Comparison of ENCODE assay signal across 8 cellular contexts in the genomic region with DNA sequence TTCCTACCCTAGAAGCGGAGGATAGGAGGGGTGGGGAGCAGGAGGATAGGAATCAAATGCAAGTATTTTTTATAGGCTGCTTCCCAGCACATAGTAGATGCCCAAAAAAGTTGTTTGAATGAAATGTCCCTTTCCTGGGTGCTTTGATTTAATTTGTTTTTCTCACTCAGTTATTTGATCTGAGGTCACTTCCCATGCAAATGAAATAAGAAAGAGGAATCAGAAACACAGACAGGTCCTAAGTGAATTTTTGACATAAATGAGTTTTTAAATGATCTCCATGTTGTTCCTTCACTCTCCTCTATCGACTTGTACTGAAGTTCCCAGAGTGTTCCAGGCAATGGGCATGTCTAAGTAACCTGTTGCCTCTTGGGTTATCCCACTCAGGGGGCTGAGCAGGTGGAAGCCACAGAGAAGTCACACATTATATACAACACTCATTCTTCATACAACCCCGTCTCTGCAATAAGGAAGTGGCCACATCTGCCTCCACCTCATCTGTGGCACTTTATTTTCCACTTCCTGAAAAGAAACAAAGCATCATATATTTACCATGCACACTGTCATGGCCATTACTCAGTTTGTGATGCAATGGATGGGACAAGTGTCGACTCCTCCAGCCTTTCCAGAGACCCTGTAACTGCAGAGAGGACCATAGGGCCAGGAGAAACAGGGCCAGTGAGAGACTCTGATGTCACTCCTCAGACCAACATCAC.
DNase-seq lines count a peak whose midpoint lies in the region; ATAC-seq and TF ChIP-seq lines count a peak whose summit lies in the region.
"Had no signal": no experiment of that assay in that cellular context is flagged by ENCODE, and none has a peak within 500 bp of the region (broad histone marks: within the 10 kb centered on the region; RNA-seq: fewer than 3 reads in every experiment).

No MANE protein-coding gene starts in this region.

- peak overlapping the region; percentile 9 for H4K8ac ChIP-seq in neuronal stem cell (ENCODE audit: low read depth, low read length)

- H3K14ac ChIP-seq in neuronal stem cell (ENCODE audit: low read length): no peak overlapping the region

- no peak overlapping the region for H3K4ac ChIP-seq in neuronal stem cell (ENCODE audit: low read length)

- H2AK5ac ChIP-seq in neuronal stem cell (ENCODE audit: low read depth, low read length): no peak overlapping the region

- H2BK12ac ChIP-seq in neuronal stem cell (ENCODE audit: low read length): no peak overlapping the region

- H3K27me3 ChIP-seq in neuronal stem cell (ENCODE audit: control insufficient read depth in 3 of 3, insufficient read depth in 3 of 3, low read depth in 1 of 3, low read length in 3 of 3) (no peaks in the 10 kb centered on the region), heart left ventricle (no peaks in the 10 kb centered on the region)

- WGBS in neuronal stem cell (ENCODE audit: extremely low coverage in 2 of 2, insufficient read length in 2 of 2, insufficient replicate concordance in 1 of 2), 2 donors: no CpG with 5 or more reads among the region's 4 CpGs
- WGBS in heart left ventricle, 4 donors: 71 to 73% (median 72%) methylated on average over 4 of the region's 4 CpGs

- no peak overlapping the region for H3K23ac ChIP-seq in neuronal stem cell (ENCODE audit: low read depth, low read length, poor library complexity)

- TF ChIP-seq POLR2A in Raji (IDR thresholded peaks at IDR 0.05; ENCODE audit: insufficient read depth, low read depth, low read length) (peak; percentile 31; the same call in 1 of the 2 replicates), heart left ventricle (IDR thresholded peaks at IDR 0.05) (no peak)

- H3K4me2 ChIP-seq in neuronal stem cell (ENCODE audit: insufficient read depth, low read length, poor library complexity, severe bottlenecking): no peak overlapping the region

- no peak overlapping the region for H3K9ac ChIP-seq in neuronal stem cell (ENCODE audit: low read depth, low read length, poor library complexity)

- no peak overlapping the region for H3K18ac ChIP-seq in neuronal stem cell (ENCODE audit: low read length)

- H3K36me3 ChIP-seq in neuronal stem cell (replicated peaks in 1 of 2; ENCODE audit: control insufficient read depth in 2 of 2, insufficient read depth in 2 of 2, low read length in 2 of 2) (no peaks in the 10 kb centered on the region), heart left ventricle (no peaks in the 10 kb centered on the region)

- no peak overlapping the region for H3K27ac ChIP-seq in neuronal stem cell (replicated peaks; ENCODE audit: low read length)
- no peak overlapping the region for H3K27ac ChIP-seq in heart left ventricle

- H3K4me1 ChIP-seq in neuronal stem cell (ENCODE audit: control insufficient read depth in 2 of 2, insufficient read depth in 1 of 2, low read depth in 1 of 2, low read length in 2 of 2) (peaks cover 0 to 2% of the 10 kb centered on the region in 2 donors), heart left ventricle (peaks cover 0 to 23% (median 14%) of the 10 kb centered on the region in 12 donors)

- H3K79me1 ChIP-seq in neuronal stem cell (ENCODE audit: low read depth, low read length): no peaks in the 10 kb centered on the region

- H3K9me3 ChIP-seq in neuronal stem cell (replicated peaks in 1 of 2; ENCODE audit: control insufficient read depth in 2 of 2, insufficient read depth in 1 of 2, low read depth in 1 of 2, low read length in 2 of 2) (no peaks in the 10 kb centered on the region), heart left ventricle (no peaks in the 10 kb centered on the region)

- no peak overlapping the region for H2BK15ac ChIP-seq in neuronal stem cell (ENCODE audit: low read length)

- H4K91ac ChIP-seq in neuronal stem cell (ENCODE audit: low read depth, low read length, poor library complexity): no peak overlapping the region

- DNase-seq in neuronal stem cell (ENCODE audit: low spot score) (no peak), NCI-H510A (lab: John Stamatoyannopoulos, UW) (no peak), sciatic nerve (ENCODE audit: low spot score) (no peak), heart left ventricle (no peak)
- DNase-seq: NCI-H2171 treated with DMSO at 0.1 percent for 48 hours had no signal

- H2AFZ ChIP-seq in neuronal stem cell (ENCODE audit: low read length): no peak overlapping the region

- no peak overlapping the region for H2BK5ac ChIP-seq in neuronal stem cell (ENCODE audit: low read length)

- ATAC-seq in GM19043 (IDR thresholded peaks at IDR 0.05; ENCODE audit: low read depth, unreplicated experiment) (peak; percentile 71), HG03060 (IDR thresholded peaks at IDR 0.05; ENCODE audit: low read depth, unreplicated experiment) (peak; percentile 67), sciatic nerve (no peak), heart left ventricle (no peak)

- no peak for TF ChIP-seq CTCF in heart left ventricle (IDR thresholded peaks at IDR 0.05)

- H3K4me3 ChIP-seq in neuronal stem cell (ENCODE audit: low read length in 2 of 2): no peak overlapping the region
- H3K4me3 ChIP-seq in heart left ventricle: no peak overlapping the region

- H2BK120ac ChIP-seq in neuronal stem cell (ENCODE audit: low read depth, low read length): no peak overlapping the region

- intact Hi-C loops in sciatic nerve (cut with DNase I) (no loop called here), heart left ventricle (cut with DNase I) (no loop called here)

Comparison
In these comparisons a context has a peak if more than half of its experiments do, and no peak if none do; other contexts are left out.
1. ATAC-seq: peak in GM19043 (single experiment) and HG03060 (single experiment); none in sciatic nerve (single experiment) and heart left ventricle (0 of 4).